ENCODE assay signal across 22 cellular contexts in the genomic region with DNA sequence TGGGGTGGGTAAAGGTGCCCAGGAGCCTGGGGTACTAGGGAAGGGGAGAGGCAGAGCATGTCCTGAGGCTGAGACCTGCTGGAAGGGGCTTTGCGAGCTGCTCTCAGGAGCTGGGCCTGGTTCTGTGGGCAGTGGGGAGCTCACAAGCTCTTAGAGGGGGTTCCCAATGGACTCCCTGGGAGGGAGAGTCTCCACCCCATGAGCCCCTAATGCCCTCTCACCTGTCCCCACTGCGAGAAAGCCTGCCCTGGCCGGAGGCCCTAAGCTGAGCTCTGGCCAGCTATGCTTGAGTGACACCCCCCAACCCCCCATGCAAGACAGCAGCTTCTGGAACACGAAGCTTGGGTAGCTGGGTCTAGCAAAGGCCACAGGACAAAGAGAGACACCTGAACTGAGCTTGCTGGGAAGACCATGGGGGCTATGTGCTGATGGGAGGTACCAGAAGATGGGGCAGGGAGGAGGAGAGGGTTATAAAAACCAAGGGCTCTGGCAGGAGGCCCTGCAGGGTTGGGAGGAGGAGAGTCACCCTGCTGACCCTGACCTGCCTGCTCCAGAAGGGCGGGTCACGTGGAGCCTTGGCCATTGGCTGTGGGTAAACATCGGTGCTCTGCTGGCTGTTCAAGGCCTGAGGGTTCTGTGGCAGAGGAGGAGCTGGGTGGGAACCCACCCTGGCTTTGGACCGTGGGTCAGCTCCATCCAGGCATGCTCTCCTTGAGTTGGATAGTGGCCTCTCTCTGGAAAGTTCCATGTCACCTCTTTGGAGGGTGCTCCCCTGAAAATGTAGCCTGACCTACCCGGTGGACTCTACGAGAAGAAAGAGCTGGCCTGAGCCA.
DNase-seq lines count a peak whose midpoint lies in the region; ATAC-seq and TF ChIP-seq lines count a peak whose summit lies in the region.
"Had no signal": no experiment of that assay in that cellular context is flagged by ENCODE, and none has a peak within 500 bp of the region (broad histone marks: within the 10 kb centered on the region; RNA-seq: fewer than 3 reads in every experiment).

No MANE protein-coding gene starts in this region.

- peaks cover 0 to under 1% of the 10 kb centered on the region in 2 donors for H3K36me3 Mint-ChIP-seq in CD4-positive, alpha-beta memory T cell
- H3K36me3 Mint-ChIP-seq in T-cell (peaks cover 2% of the 10 kb centered on the region), endodermal cell (ENCODE audit: low read depth) (no peaks in the 10 kb centered on the region)
- peaks cover 2% of the 10 kb centered on the region for H3K36me3 Mint-ChIP-seq in activated CD4-positive, alpha-beta memory T cell treated with anti-CD3 and anti-CD28 coated beads for 36 hours

- H3K9ac ChIP-seq in endodermal cell (ENCODE audit: extremely low read depth, low read length, poor library complexity, severe bottlenecking) = no peak overlapping the region

- DNase-seq in CD4-positive, alpha-beta memory T cell = no peak
- no peak for DNase-seq in T-cell
- no peak for DNase-seq in endodermal cell
- DNase-seq in HEK293T (ENCODE audit: extremely low spot score) = no peak
- DNase-seq in NCI-H146 (lab: John Stamatoyannopoulos, UW) = no peak
- DNase-seq in activated CD4-positive, alpha-beta memory T cell treated with anti-CD3 and anti-CD28 coated beads for 36 hours = no peak
- DNase-seq: activated CD8-positive, alpha-beta memory T cell treated with anti-CD3 and anti-CD28 coated beads, Interleukin-2, amount 10 ng/mL, durations not matched to agents 7 days and 5 days; activated gamma-delta T cell; COR-L47; EL; KBM-7; MV-4-11; NCI-H510A treated with DMSO at 0.1 percent for 48 hours; Right ventricle myocardium superior had no signal

- no peaks in the 10 kb centered on the region for H3K9me3 Mint-ChIP-seq in CD4-positive, alpha-beta memory T cell
- H3K9me3 Mint-ChIP-seq in T-cell (no peaks in the 10 kb centered on the region), endodermal cell (no peaks in the 10 kb centered on the region)
- no peaks in the 10 kb centered on the region for H3K9me3 Mint-ChIP-seq in activated CD4-positive, alpha-beta memory T cell treated with anti-CD3 and anti-CD28 coated beads for 36 hours
- H3K9me3 Mint-ChIP-seq: T-helper 1 cell treated with Interleukin-12 subunit alpha and Interleukin-12 subunit beta and Interleukin-4 antibody, amounts not matched to agents 30 μg/mL and 1 μg/mL, for 36 hours had no signal

- peaks cover 66% of the 10 kb centered on the region for H3K4me1 ChIP-seq in CD4-positive, alpha-beta memory T cell (ENCODE audit: insufficient read depth, low read length)
- H3K4me1 ChIP-seq in endodermal cell (ENCODE audit: control insufficient read depth, insufficient read depth, low read length) = peaks cover 11% of the 10 kb centered on the region
- peaks cover 41 to 45% of the 10 kb centered on the region in 2 experiments for H3K4me1 ChIP-seq in neutrophil (ENCODE audit: control insufficient read depth in 1 of 2, insufficient read depth in 1 of 2, low read depth in 1 of 2, low read length in 1 of 2)
- H3K4me1 ChIP-seq: HAP-1 had no signal

- H3K27me3 Mint-ChIP-seq in CD4-positive, alpha-beta memory T cell = no peaks in the 10 kb centered on the region
- H3K27me3 Mint-ChIP-seq in T-cell (no peaks in the 10 kb centered on the region), endodermal cell (ENCODE audit: insufficient read depth) (no peaks in the 10 kb centered on the region)
- no peaks in the 10 kb centered on the region for H3K27me3 Mint-ChIP-seq in activated CD4-positive, alpha-beta memory T cell treated with anti-CD3 and anti-CD28 coated beads for 36 hours
- H3K27me3 Mint-ChIP-seq: activated CD8-positive, alpha-beta memory T cell treated with anti-CD3 and anti-CD28 coated beads, Interleukin-2, amount 10 ng/mL, durations not matched to agents 7 days and 5 days had no signal

- WGBS in endodermal cell (ENCODE audit: insufficient coverage in 1 of 2, insufficient read length in 1 of 2), 2 experiments = 93 to 100% methylated on average over 4 to 10 of the region's 10 CpGs

- H3K4me1 Mint-ChIP-seq in CD4-positive, alpha-beta memory T cell = peaks cover 30 to 67% (median 44%) of the 10 kb centered on the region in 4 donors
- H3K4me1 Mint-ChIP-seq in T-cell (peaks cover 61 to 81% (median 78%) of the 10 kb centered on the region in 3 donors), endodermal cell (peaks cover 32% of the 10 kb centered on the region)
- H3K4me1 Mint-ChIP-seq in activated CD4-positive, alpha-beta memory T cell treated with anti-CD3 and anti-CD28 coated beads for 36 hours (ENCODE audit: low read depth) = peaks cover 62% of the 10 kb centered on the region

- H3K4me3 ChIP-seq in CD4-positive, alpha-beta memory T cell (ENCODE audit: low read length in 2 of 2) = no peak overlapping the region
- H3K4me3 ChIP-seq in endodermal cell (ENCODE audit: low read length) = no peak overlapping the region
- no peak overlapping the region for H3K4me3 ChIP-seq in neutrophil (ENCODE audit: low read depth in 1 of 2, low read length in 1 of 2)
- H3K4me3 ChIP-seq: ascending aorta, HAP-1, hepatocyte, vagina had no signal

- ATAC-seq in T-cell (replicated peaks in 1 of 4) (no peak), HG02588 (IDR thresholded peaks at IDR 0.05; ENCODE audit: unreplicated experiment) (no peak)
- ATAC-seq: activated CD8-positive, alpha-beta memory T cell treated with anti-CD3 and anti-CD28 coated beads, Interleukin-2, amount 10 ng/mL, durations not matched to agents 7 days and 5 days; right cardiac atrium had no signal

- POLR2A ChIA-PET in CD4-positive, alpha-beta memory T cell (lab: Charles Lee; ENCODE audit: partially characterized antibody) = interaction anchor here (0.9 to 2.1 kb wide), 4 partner anchors 10 to 12 kb away, joined by 4 to 15 read pairs (median 4); no protein-coding TSS in a partner anchor
- POLR2A ChIA-PET in T-cell (lab: Charles Lee) = interaction anchor here (1.1 to 1.5 kb wide), 2 partner anchors 10 to 11 kb away, joined by 3 to 7 read pairs; no protein-coding TSS in a partner anchor
- POLR2A ChIA-PET in HEK293T (lab: Yijun Ruan, JAX) = no interaction called here
- POLR2A ChIA-PET in activated CD4-positive, alpha-beta memory T cell treated with anti-CD3 and anti-CD28 coated beads for 36 hours (lab: Charles Lee) = interaction anchor here (1.7 to 2.6 kb wide), 2 partner anchors 10 kb away, joined by 6 to 12 read pairs; no protein-coding TSS in a partner anchor

- intact Hi-C loops in CD4-positive, alpha-beta memory T cell (cut with micrococcal nuclease) = no loop called here
- intact Hi-C loops in activated CD4-positive, alpha-beta memory T cell treated with anti-CD3 and anti-CD28 coated beads for 36 hours (cut with micrococcal nuclease) = no loop called here

- no peaks in the 10 kb centered on the region for H3K9me3 ChIP-seq in CD4-positive, alpha-beta memory T cell (ENCODE audit: control insufficient read depth in 1 of 2, low read length in 2 of 2)
- H3K9me3 ChIP-seq in endodermal cell (ENCODE audit: control insufficient read depth, low read length) (no peaks in the 10 kb centered on the region), neutrophil (no peaks in the 10 kb centered on the region)
- H3K9me3 ChIP-seq: ascending aorta, HAP-1, vagina had no signal

- H3K27ac Mint-ChIP-seq in CD4-positive, alpha-beta memory T cell = peak overlapping the region in 5 of 7 donors; percentile 30 to 97 (median 61)
- H3K27ac Mint-ChIP-seq in T-cell (peak overlapping the region; percentile 81 to 83), endodermal cell (peak overlapping the region; percentile 17)
- H3K27ac Mint-ChIP-seq in activated CD4-positive, alpha-beta memory T cell treated with anti-CD3 and anti-CD28 coated beads for 36 hours = no peak overlapping the region
- H3K27ac Mint-ChIP-seq: activated CD8-positive, alpha-beta memory T cell treated with anti-CD3 and anti-CD28 coated beads, Interleukin-2, amount 10 ng/mL, durations not matched to agents 7 days and 5 days; T-helper 1 cell treated with Interleukin-12 subunit alpha and Interleukin-12 subunit beta and Interleukin-4 antibody, amounts not matched to agents 30 μg/mL and 1 μg/mL, for 36 hours had no signal

- H3K4me3 Mint-ChIP-seq in CD4-positive, alpha-beta memory T cell = peak overlapping the region in 2 of 8 donors; percentile 17 to 29
- H3K4me3 Mint-ChIP-seq in T-cell (peak overlapping the region in 1 of 3 donors; percentile 48), endodermal cell (no peak overlapping the region)
- H3K4me3 Mint-ChIP-seq in activated CD4-positive, alpha-beta memory T cell treated with anti-CD3 and anti-CD28 coated beads for 36 hours = no peak overlapping the region
- H3K4me3 Mint-ChIP-seq: activated CD8-positive, alpha-beta memory T cell treated with anti-CD3 and anti-CD28 coated beads, Interleukin-2, amount 10 ng/mL, durations not matched to agents 7 days and 5 days; T-helper 1 cell treated with Interleukin-12 subunit alpha and Interleukin-12 subunit beta and Interleukin-4 antibody, amounts not matched to agents 30 μg/mL and 1 μg/mL, for 36 hours had no signal

- CTCF ChIA-PET in CD4-positive, alpha-beta memory T cell (lab: Charles Lee; ENCODE audit: partially characterized antibody) = interaction anchor here (2.4 kb wide), 1 partner anchor 11 kb away, joined by 19 read pairs; no protein-coding TSS in a partner anchor
- CTCF ChIA-PET in T-cell (lab: Charles Lee) (interaction anchor here in 1 of 2 donors (0.6 to 0.7 kb wide), 2 partner anchors 10 to 35 kb away, joined by 3 read pairs; no protein-coding TSS in a partner anchor), HEK293T (lab: Yijun Ruan, JAX) (interaction anchor here (1.3 to 2.0 kb wide), 2 partner anchors 10 to 61 kb away, joined by 5 to 6 read pairs; no protein-coding TSS in a partner anchor)
- CTCF ChIA-PET in activated CD4-positive, alpha-beta memory T cell treated with anti-CD3 and anti-CD28 coated beads for 36 hours (lab: Charles Lee) = interaction anchor here (0.6 to 2.6 kb wide), 5 partner anchors 8 to 126 kb away, joined by 3 to 11 read pairs (median 5); no protein-coding TSS in a partner anchor

- H3K27ac ChIP-seq in CD4-positive, alpha-beta memory T cell (ENCODE audit: low read depth, low read length) = no peak overlapping the region
- H3K27ac ChIP-seq in endodermal cell (ENCODE audit: low read depth, low read length) (no peak overlapping the region), neutrophil (peak overlapping the region; percentile 33)
- H3K27ac ChIP-seq: ascending aorta, hepatocyte, vagina had no signal

- H3K27me3 ChIP-seq in CD4-positive, alpha-beta memory T cell (ENCODE audit: insufficient read depth, low read length) = no peaks in the 10 kb centered on the region
- H3K27me3 ChIP-seq in endodermal cell (ENCODE audit: control insufficient read depth, insufficient read depth, low read length, poor library complexity, severe bottlenecking) = no peaks in the 10 kb centered on the region
- H3K27me3 ChIP-seq in neutrophil = no peaks in the 10 kb centered on the region
- H3K27me3 ChIP-seq: ascending aorta, hepatocyte, vagina had no signal

- no peaks in the 10 kb centered on the region for H3K36me3 ChIP-seq in CD4-positive, alpha-beta memory T cell (ENCODE audit: insufficient read depth, low read length)
- H3K36me3 ChIP-seq in endodermal cell (ENCODE audit: control insufficient read depth, insufficient read depth, low read length) (no peaks in the 10 kb centered on the region), neutrophil (peaks cover 4% of the 10 kb centered on the region)
- H3K36me3 ChIP-seq: ascending aorta, HAP-1, vagina had no signal

- TF ChIP-seq CTCF in endodermal cell (conservative IDR thresholded peaks at IDR 0.05) (no peak), neutrophil (IDR thresholded peaks at IDR 0.05) (no peak)
